Comparison of ENCODE assay signal across 8 cellular contexts in the genomic region with DNA sequence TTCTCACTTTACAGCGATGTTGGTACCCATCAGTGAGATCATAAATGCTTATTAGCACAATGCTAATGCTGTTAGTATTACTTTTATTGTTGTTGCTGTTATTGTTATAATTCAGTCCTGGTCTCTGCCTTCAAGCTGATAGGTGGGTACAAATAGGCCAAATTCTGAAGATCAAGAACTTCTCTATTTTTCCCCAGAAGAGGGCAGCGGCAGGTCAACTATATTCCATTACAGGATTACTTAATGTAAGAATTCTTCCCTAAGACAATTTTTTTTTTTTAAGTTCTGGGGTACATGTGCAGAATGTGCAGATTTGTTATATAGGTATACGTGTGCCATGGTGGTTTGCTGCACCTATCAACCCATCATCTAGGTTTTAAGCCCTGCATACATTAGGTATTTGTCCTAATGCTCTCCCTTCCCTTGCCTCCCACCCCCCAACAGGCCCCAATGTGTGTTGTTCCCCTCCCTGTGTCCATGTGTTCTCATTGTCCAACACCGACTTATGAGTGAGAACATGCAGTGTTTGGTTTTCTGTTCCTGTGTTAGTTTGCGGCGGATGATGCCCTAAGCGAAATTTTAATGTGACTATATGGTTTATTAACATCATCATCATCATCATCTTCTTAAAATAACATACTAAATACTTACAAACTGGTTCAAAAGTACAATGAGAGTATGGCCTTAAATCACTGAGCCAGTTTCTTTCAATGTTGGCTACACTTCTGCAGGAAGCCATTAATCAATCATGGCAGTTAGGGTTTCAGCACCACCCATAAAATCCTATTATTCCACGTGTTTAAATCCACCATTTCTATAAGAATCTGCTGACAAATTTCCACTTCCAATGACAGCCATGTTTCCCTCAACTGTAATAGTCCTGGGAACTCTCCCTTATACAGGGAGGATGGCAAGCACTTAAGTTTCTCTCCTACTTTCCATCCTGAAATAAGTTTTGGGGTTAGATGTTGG. TPM values are rescaled to one million over a fixed set of nuclear protein-coding genes. Genes with fewer than 3 reads are reported as not detected.
DNase-seq lines count a peak whose midpoint lies in the region; ATAC-seq, FAIRE-seq and TF ChIP-seq lines count a peak whose summit lies in the region.

No MANE protein-coding gene starts in this region.

- no peaks in the 10 kb centered on the region for H3K27me3 Mint-ChIP-seq in activated T-cell treated with anti-CD3 and anti-CD28 coated beads, Interleukin-2, amount 50 U/mL, for 4 hours (ENCODE audit: low read depth)
- H3K27me3 Mint-ChIP-seq in activated T-cell treated with anti-CD3 and anti-CD28 coated beads, Interleukin-2, amount 50 U/mL, for 24 hours, result no peaks in the 10 kb centered on the region

- H3K9ac ChIP-seq in MM.1S (ENCODE audit: low read length), result no peak overlapping the region

- FAIRE-seq in GM12891 (lab: Jason Lieb, UNC), result no peak

- intact Hi-C loops in left lung (cut with DNase I), result loop anchor here in 1 of 2 donors (5.0 kb wide), 1 partner anchor 81 kb away; no protein-coding TSS in a partner anchor

- H3K4me1 ChIP-seq in MM.1S (ENCODE audit: low read length) (no peaks in the 10 kb centered on the region), left lung (no peaks in the 10 kb centered on the region)

- H3K36me3 Mint-ChIP-seq in activated T-cell treated with anti-CD3 and anti-CD28 coated beads, Interleukin-2, amount 50 U/mL, for 4 hours (ENCODE audit: insufficient read depth), result peaks cover 5% of the 10 kb centered on the region
- peaks cover 34% of the 10 kb centered on the region for H3K36me3 Mint-ChIP-seq in activated T-cell treated with anti-CD3 and anti-CD28 coated beads, Interleukin-2, amount 50 U/mL, for 24 hours (ENCODE audit: low read depth)

- no peaks in the 10 kb centered on the region for H3K9me2 ChIP-seq in MM.1S (replicated peaks; ENCODE audit: insufficient read depth, low read length)

- TF ChIP-seq POLR2A in GM12891 (IDR thresholded peaks at IDR 0.05; ENCODE audit: low read depth, low read length), result no peak

- DNase-seq in activated T-cell treated with anti-CD3 and anti-CD28 coated beads, Interleukin-2, amount 50 U/mL, for 4 hours, result peak; percentile 13
- DNase-seq in activated T-cell treated with anti-CD3 and anti-CD28 coated beads, Interleukin-2, amount 50 U/mL, for 24 hours, result no peak
- peak; percentile 42 for DNase-seq in MM.1S
- DNase-seq in activated CD4-positive, alpha-beta T cell treated with anti-CD3 and anti-CD28 coated beads, Interleukin-2, amount 50 U/mL, for 4 hours, result peak; percentile 3 to 7
- DNase-seq in left lung, result no peak
- no peak for DNase-seq in cortex of kidney (lab: John Stamatoyannopoulos, UW)
- no peak for DNase-seq in GM12891 (ENCODE audit: insufficient read length, low spot score)
- no peak for DNase-seq in GF-D8 (lab: John Stamatoyannopoulos, UW)

- H3K79me2 ChIP-seq in MM.1S (ENCODE audit: low read length), result no peaks in the 10 kb centered on the region

- H3K27ac Mint-ChIP-seq in activated T-cell treated with anti-CD3 and anti-CD28 coated beads, Interleukin-2, amount 50 U/mL, for 24 hours, result no peak overlapping the region

- H3K9me3 Mint-ChIP-seq in activated T-cell treated with anti-CD3 and anti-CD28 coated beads, Interleukin-2, amount 50 U/mL, for 4 hours, result no peaks in the 10 kb centered on the region
- no peaks in the 10 kb centered on the region for H3K9me3 Mint-ChIP-seq in activated T-cell treated with anti-CD3 and anti-CD28 coated beads, Interleukin-2, amount 50 U/mL, for 24 hours

- H3K27me3 ChIP-seq in MM.1S (replicated peaks; ENCODE audit: insufficient read depth, low read length) (no peaks in the 10 kb centered on the region), left lung (no peaks in the 10 kb centered on the region)

- no peaks in the 10 kb centered on the region for H4K20me1 ChIP-seq in MM.1S (ENCODE audit: insufficient read depth, low read length)

- no peak overlapping the region for H3K27ac ChIP-seq in MM.1S (ENCODE audit: low read length)
- no peak overlapping the region for H3K27ac ChIP-seq in left lung

- H3K36me3 ChIP-seq in MM.1S (replicated peaks; ENCODE audit: insufficient read depth, low read length) (no peaks in the 10 kb centered on the region), left lung (peaks cover 0 to 28% of the 10 kb centered on the region in 2 donors)

- H3K4me3 Mint-ChIP-seq in activated T-cell treated with anti-CD3 and anti-CD28 coated beads, Interleukin-2, amount 50 U/mL, for 4 hours, result no peak overlapping the region
- no peak overlapping the region for H3K4me3 Mint-ChIP-seq in activated T-cell treated with anti-CD3 and anti-CD28 coated beads, Interleukin-2, amount 50 U/mL, for 24 hours

- no peak overlapping the region for H3K4me3 ChIP-seq in MM.1S (ENCODE audit: low read length)
- no peak overlapping the region for H3K4me3 ChIP-seq in left lung

- no peaks in the 10 kb centered on the region for H3F3A ChIP-seq in MM.1S (ENCODE audit: insufficient read depth, low read length)

- no peak overlapping the region for H2AFZ ChIP-seq in MM.1S (ENCODE audit: low read length)

- TF ChIP-seq CTCF in MM.1S (IDR thresholded peaks at IDR 0.05; ENCODE audit: low read length) (peak; percentile 49), left lung (IDR thresholded peaks at IDR 0.05) (peak in 1 of 2 donors; percentile 34)

- no peaks in the 10 kb centered on the region for H3K9me3 ChIP-seq in MM.1S (replicated peaks; ENCODE audit: insufficient read depth, low read length)
- H3K9me3 ChIP-seq in left lung, result no peaks in the 10 kb centered on the region

- no peak overlapping the region for H3K4me2 ChIP-seq in MM.1S (ENCODE audit: low read depth, low read length)

- H3K4me1 Mint-ChIP-seq in activated T-cell treated with anti-CD3 and anti-CD28 coated beads, Interleukin-2, amount 50 U/mL, for 4 hours (ENCODE audit: low read depth), result no peaks in the 10 kb centered on the region
- H3K4me1 Mint-ChIP-seq in activated T-cell treated with anti-CD3 and anti-CD28 coated beads, Interleukin-2, amount 50 U/mL, for 24 hours (ENCODE audit: low read depth), result peaks cover 7% of the 10 kb centered on the region

- ATAC-seq in activated T-cell treated with anti-CD3 and anti-CD28 coated beads, Interleukin-2, amount 50 U/mL, for 4 hours, result no peak
- ATAC-seq in left lung, result peak; percentile 62

TF ChIP-seq in GM12891, 5 proteins besides CTCF, POLR2A, EP300 and RAD21:
- TF ChIP-seq PAX5 (IDR thresholded peaks at IDR 0.05; ENCODE audit: insufficient read depth, low read length, severe bottlenecking) (no peak), POLR2AphosphoS5 (IDR thresholded peaks at IDR 0.05; ENCODE audit: low read depth, low read length) (no peak), POU2F2 (IDR thresholded peaks at IDR 0.05; ENCODE audit: low read depth, low read length) (no peak), TAF1 (IDR thresholded peaks at IDR 0.05; ENCODE audit: low read depth, low read length) (no peak), SPI1 (IDR thresholded peaks at IDR 0.05; ENCODE audit: low read depth, low read length) (no peak)

RNA-seq across cellular contexts. Expression of a gene that starts 19.2 kb away (rescaled TPM):
- 10 to 100 TPM in 2 of 3 donors, 1 to 10 TPM in 1; 9.1 to 13.5 (median 12.0) TPM for total RNA-seq in activated T-cell treated with anti-CD3 and anti-CD28 coated beads, Interleukin-2, amount 50 U/mL, for 4 hours
- total RNA-seq in left lung, result 10 to 100 TPM; 12.0 to 15.4 TPM
- 0.90 TPM for polyA plus RNA-seq in GM12891 (2012; ENCODE audit: low read depth, missing spikeins)

RNA-seq across cellular contexts. Expression of a gene that starts 39.3 kb away (rescaled TPM):
- total RNA-seq in activated T-cell treated with anti-CD3 and anti-CD28 coated beads, Interleukin-2, amount 50 U/mL, for 4 hours, result under 1 TPM; 0.16 to 0.43 (median 0.16) TPM
- total RNA-seq in left lung, result 1 to 10 TPM in 1 of 2 donors, under 1 TPM in 1; 0.35 to 1.5 TPM
- polyA plus RNA-seq in GM12891 (2012; ENCODE audit: low read depth, missing spikeins), result 0.18 TPM

Comparison
In these comparisons a context has a peak if more than half of its experiments do, and no peak if none do; other contexts are left out.
1. DNase-seq: peak in activated T-cell treated with anti-CD3 and anti-CD28 coated beads, Interleukin-2, amount 50 U/mL, for 4 hours (single experiment), MM.1S (single experiment) and activated CD4-positive, alpha-beta T cell treated with anti-CD3 and anti-CD28 coated beads, Interleukin-2, amount 50 U/mL, for 4 hours (2 of 2); none in activated T-cell treated with anti-CD3 and anti-CD28 coated beads, Interleukin-2, amount 50 U/mL, for 24 hours (single experiment), left lung (0 of 2), cortex of kidney (single experiment), GM12891 (single experiment) and GF-D8 (single experiment).